ENCODE assay signal across 25 cellular contexts in genomic region chr7:32928785-32929184, GRCh38. TPM values are rescaled to one million over a fixed set of nuclear protein-coding genes. Genes with fewer than 3 reads are reported as not detected.
DNase-seq lines count a peak whose midpoint lies in the region; ATAC-seq, FAIRE-seq and TF ChIP-seq lines count a peak whose summit lies in the region.
"Had no signal": no experiment of that assay in that cellular context is flagged by ENCODE, and none has a peak within 500 bp of the region (broad histone marks: within the 10 kb centered on the region; RNA-seq: fewer than 3 reads in every experiment).

No MANE protein-coding gene starts in this region.

- peaks cover 11 to 39% (median 28%) of the 10 kb centered on the region in 3 donors for H3K4me1 Mint-ChIP-seq in naive B cell
- no peaks in the 10 kb centered on the region for H3K4me1 Mint-ChIP-seq in activated T-helper 2 cell treated with anti-CD3 and anti-CD28 coated beads, Interferon-gamma antibody, Interleukin-2, Interleukin-4, amounts not matched to agents 10 μg/mL and 5 μg/mL and 100 μg/mL, durations not matched to agents 14 hours and 24 hours and 36 hours (ENCODE audit: low read depth)
- H3K4me1 Mint-ChIP-seq: H9, T-helper 17 cell had no signal

- peak overlapping the region; percentile 46; the same call in 1 of the 2 replicates for H3K4me3 ChIP-seq in OCI-LY3 (ENCODE audit: low read length)
- H3K4me3 ChIP-seq in effector memory CD4-positive, alpha-beta T cell (ENCODE audit: insufficient read depth, low read depth, low read length, poor library complexity, severe bottlenecking), result no peak overlapping the region
- H3K4me3 ChIP-seq: A549, GM23338 had no signal

- peaks cover 21% of the 10 kb centered on the region for H3K4me1 ChIP-seq in OCI-LY3 (ENCODE audit: low read length)
- no peaks in the 10 kb centered on the region for H3K4me1 ChIP-seq in effector memory CD4-positive, alpha-beta T cell (ENCODE audit: control insufficient read depth, insufficient read depth, low read length, poor library complexity, severe bottlenecking)
- H3K4me1 ChIP-seq: A549 had no signal

- H3K4me2 ChIP-seq in OCI-LY3 (ENCODE audit: low read length), result peak overlapping the region; percentile 64
- H3K4me2 ChIP-seq: A549, GM23338, SK-N-SH had no signal

- H3K27ac ChIP-seq in OCI-LY3 (ENCODE audit: low read length), result peak overlapping the region; percentile 97
- H3K27ac ChIP-seq in effector memory CD4-positive, alpha-beta T cell (ENCODE audit: insufficient read depth, low read length, poor library complexity, severe bottlenecking), result no peak overlapping the region
- H3K27ac ChIP-seq: A549 had no signal

- peak overlapping the region in 5 of 6 donors; percentile 16 to 91 (median 90) for H3K27ac Mint-ChIP-seq in naive B cell
- no peak overlapping the region for H3K27ac Mint-ChIP-seq in activated T-helper 2 cell treated with anti-CD3 and anti-CD28 coated beads, Interferon-gamma antibody, Interleukin-2, Interleukin-4, amounts not matched to agents 10 μg/mL and 5 μg/mL and 100 μg/mL, durations not matched to agents 14 hours and 24 hours and 36 hours
- H3K27ac Mint-ChIP-seq: GM23338, H9, T-helper 17 cell had no signal

- no peaks in the 10 kb centered on the region for H3K27me3 Mint-ChIP-seq in naive B cell
- no peaks in the 10 kb centered on the region for H3K27me3 Mint-ChIP-seq in activated T-helper 2 cell treated with anti-CD3 and anti-CD28 coated beads, Interferon-gamma antibody, Interleukin-2, Interleukin-4, amounts not matched to agents 10 μg/mL and 5 μg/mL and 100 μg/mL, durations not matched to agents 14 hours and 24 hours and 36 hours (ENCODE audit: low read depth)
- H3K27me3 Mint-ChIP-seq: CD4-positive, alpha-beta memory T cell; T-helper 17 cell had no signal

- FAIRE-seq in GM19239 (lab: Jason Lieb, UNC), result peak; percentile 60
- FAIRE-seq: A549, G401.6, GM12892 had no signal

- H3K36me3 Mint-ChIP-seq in naive B cell, result peaks cover 8 to 19% of the 10 kb centered on the region in 2 donors
- peaks cover 30% of the 10 kb centered on the region for H3K36me3 Mint-ChIP-seq in activated T-helper 2 cell treated with anti-CD3 and anti-CD28 coated beads, Interferon-gamma antibody, Interleukin-2, Interleukin-4, amounts not matched to agents 10 μg/mL and 5 μg/mL and 100 μg/mL, durations not matched to agents 14 hours and 24 hours and 36 hours (ENCODE audit: low read depth)

- intact Hi-C loops in activated T-helper 2 cell treated with anti-CD3 and anti-CD28 coated beads, Interferon-gamma antibody, Interleukin-2, Interleukin-4, amounts not matched to agents 10 μg/mL and 5 μg/mL and 100 μg/mL, durations not matched to agents 14 hours and 24 hours and 36 hours (cut with micrococcal nuclease), result no loop called here
- intact Hi-C loops in cardiac septum (cut with DNase I), result no loop called here

- H3K79me2 ChIP-seq in OCI-LY3 (ENCODE audit: low read length), result 0 out of 2 replicates have a peak, but pooled peaks cover 3% of the 10 kb centered on the region

- peaks cover 0 to 4% (median 0%) of the 10 kb centered on the region in 7 donors for H3K9me3 Mint-ChIP-seq in naive B cell
- no peaks in the 10 kb centered on the region for H3K9me3 Mint-ChIP-seq in activated T-helper 2 cell treated with anti-CD3 and anti-CD28 coated beads, Interferon-gamma antibody, Interleukin-2, Interleukin-4, amounts not matched to agents 10 μg/mL and 5 μg/mL and 100 μg/mL, durations not matched to agents 14 hours and 24 hours and 36 hours
- H3K9me3 Mint-ChIP-seq: GM23338, H9 had no signal

- DNase-seq in GM19239 (ENCODE audit: insufficient read length, low spot score) (no peak), naive B cell (peak; percentile 51), NCI-H2196 treated with DMSO at 0.1 percent for 48 hours (lab: John Stamatoyannopoulos, UW; ENCODE audit: unreplicated experiment) (no peak), cardiac septum (ENCODE audit: low spot score) (no peak)
- DNase-seq in activated T-helper 2 cell treated with anti-CD3 and anti-CD28 coated beads, Interferon-gamma antibody, Interleukin-2, Interleukin-4, amounts not matched to agents 10 μg/mL and 5 μg/mL and 100 μg/mL, durations not matched to agents 14 hours and 24 hours and 36 hours (ENCODE audit: low spot score), result no peak
- DNase-seq in effector memory CD4-positive, alpha-beta T cell, result no peak
- DNase-seq: AML-193; C1 segment of cervical spinal cord; CD4-positive, alpha-beta memory T cell; COR-L47; H9; IMR-90; NCI-H2029 treated with DMSO at 0.1 percent for 48 hours; NCI-H2227 treated with DMSO at 0.1 percent for 48 hours; NCI-H69; PC-3; SK-N-SH; SW 1271; T-helper 17 cell had no signal

- no peak overlapping the region for H2AFZ ChIP-seq in OCI-LY3 (ENCODE audit: low read depth, low read length)
- H2AFZ ChIP-seq: GM23338 had no signal

- peak overlapping the region; percentile 69; the same call in 1 of the 2 replicates for H3K9ac ChIP-seq in OCI-LY3 (ENCODE audit: low read length)
- H3K9ac ChIP-seq: SK-N-SH had no signal

- H3K36me3 ChIP-seq in OCI-LY3 (replicated peaks; ENCODE audit: low read depth, low read length), result peaks cover 13% of the 10 kb centered on the region
- H3K36me3 ChIP-seq in effector memory CD4-positive, alpha-beta T cell (ENCODE audit: control insufficient read depth, insufficient read depth, low read length), result peaks cover 3% of the 10 kb centered on the region

- TF ChIP-seq CTCF in OCI-LY3 (IDR thresholded peaks at IDR 0.05; ENCODE audit: low read depth, low read length), result no peak

- peak overlapping the region; percentile 4 to 89 (median 56) for H3K4me3 Mint-ChIP-seq in naive B cell
- H3K4me3 Mint-ChIP-seq in activated T-helper 2 cell treated with anti-CD3 and anti-CD28 coated beads, Interferon-gamma antibody, Interleukin-2, Interleukin-4, amounts not matched to agents 10 μg/mL and 5 μg/mL and 100 μg/mL, durations not matched to agents 14 hours and 24 hours and 36 hours (ENCODE audit: low read depth), result no peak overlapping the region
- H3K4me3 Mint-ChIP-seq: CD4-positive, alpha-beta memory T cell; GM23338; H9; T-helper 17 cell had no signal

- H3K9me3 ChIP-seq in OCI-LY3 (ENCODE audit: insufficient read depth, low read length), result no peaks in the 10 kb centered on the region
- no peaks in the 10 kb centered on the region for H3K9me3 ChIP-seq in effector memory CD4-positive, alpha-beta T cell (ENCODE audit: control insufficient read depth, low read length)
- H3K9me3 ChIP-seq: A549, SK-N-SH had no signal

- no peaks in the 10 kb centered on the region for H3K27me3 ChIP-seq in OCI-LY3 (ENCODE audit: low read depth, low read length)
- H3K27me3 ChIP-seq in effector memory CD4-positive, alpha-beta T cell (replicated peaks; ENCODE audit: control insufficient read depth, insufficient read depth, low read length, poor library complexity, severe bottlenecking), result no peaks in the 10 kb centered on the region

- no peaks in the 10 kb centered on the region for H4K20me1 ChIP-seq in OCI-LY3 (ENCODE audit: insufficient read depth, low read length)

- ATAC-seq in HG02623 (IDR thresholded peaks at IDR 0.05; ENCODE audit: unreplicated experiment) (peak; percentile 50), naive B cell (ENCODE audit: low read depth in 2 of 2) (peak; percentile 90 to 94)
- ATAC-seq: A549, GM23338, PC-3, T-helper 17 cell had no signal

RNA-seq across cellular contexts. Expression of gene FKBP9, which starts 28.5 kb away (rescaled TPM):
- under 1 TPM in 5 of 6 donors, not detected in 1; 0.44 to 1.00 (median 0.71) TPM for polyA plus RNA-seq in naive B cell (ENCODE audit: low read depth in 6 of 6)
- total RNA-seq in activated T-helper 2 cell treated with anti-CD3 and anti-CD28 coated beads, Interferon-gamma antibody, Interleukin-2, Interleukin-4, amounts not matched to agents 10 μg/mL and 5 μg/mL and 100 μg/mL, durations not matched to agents 14 hours and 24 hours and 36 hours, result 3.0 and 3.5 TPM in 2 replicates
- 137 TPM for total RNA-seq in cardiac septum

RNA-seq across cellular contexts. Expression of gene KBTBD2, which starts 37.2 kb away (rescaled TPM):
- polyA plus RNA-seq in naive B cell (ENCODE audit: low read depth in 6 of 6), result 100 to 1,000 TPM in 1 of 6 donors, 10 to 100 TPM in 5; 29.8 to 112 (median 53.0) TPM
- total RNA-seq in activated T-helper 2 cell treated with anti-CD3 and anti-CD28 coated beads, Interferon-gamma antibody, Interleukin-2, Interleukin-4, amounts not matched to agents 10 μg/mL and 5 μg/mL and 100 μg/mL, durations not matched to agents 14 hours and 24 hours and 36 hours, result 25.7 and 27.8 TPM in 2 replicates
- total RNA-seq in cardiac septum, result 30.8 TPM

Comparison
In these comparisons a context has a peak if more than half of its experiments do, and no peak if none do; other contexts are left out.
1. RNA of gene FKBP9, which starts 28.5 kb away (total RNA-seq): 137 TPM in cardiac septum (single experiment); 3.0 to 3.5 TPM in activated T-helper 2 cell treated with anti-CD3 and anti-CD28 coated beads, Interferon-gamma antibody, Interleukin-2, Interleukin-4, amounts not matched to agents 10 μg/mL and 5 μg/mL and 100 μg/mL, durations not matched to agents 14 hours and 24 hours and 36 hours; every median in the first group is over 10 times any median in the second.